ENCODE assay signal across 10 cellular contexts in genomic region chr16:8848939-8849391, GRCh38. TPM values are rescaled to one million over a fixed set of nuclear protein-coding genes. Genes with fewer than 3 reads are reported as not detected.
DNase-seq lines count a peak whose midpoint lies in the region; ATAC-seq, FAIRE-seq and TF ChIP-seq lines count a peak whose summit lies in the region.
"Had no signal": no experiment of that assay in that cellular context is flagged by ENCODE, and none has a peak within 500 bp of the region (broad histone marks: within the 10 kb centered on the region; RNA-seq: fewer than 3 reads in every experiment).

No MANE protein-coding gene starts in this region.

- H2BK120ac ChIP-seq in mesenchymal stem cell (ENCODE audit: low read depth, low read length): no peak overlapping the region

- peak overlapping the region; percentile 38 to 58 for H3K18ac ChIP-seq in mesenchymal stem cell (ENCODE audit: low read depth in 1 of 2, low read length in 2 of 2)

- CTCF ChIA-PET in K562 (lab: Yijun Ruan, JAX; ENCODE audit: low intra/inter-chr PET ratio): no interaction called here

- DNase-seq in AG20443 (ENCODE audit: low spot score): peak; percentile 86
- peak; percentile 80 for DNase-seq in HCEC 1CT
- no peak for DNase-seq in K562 (ENCODE audit: extremely low read depth in 1 of 4, low spot score in 3 of 4)
- peak; percentile 91 for DNase-seq in mesenchymal stem cell
- no peak for DNase-seq in AML-193 (lab: John Stamatoyannopoulos, UW)

- H3K9ac ChIP-seq in K562 (ENCODE audit: insufficient read depth in 1 of 2, low read depth in 2 of 2, low read length in 2 of 2): peak overlapping the region in 1 of 2 experiments; percentile 39; a peak in 1 of 4 replicates
- H3K9ac ChIP-seq in mesenchymal stem cell (ENCODE audit: low read length): peak overlapping the region; percentile 48

- ATAC-seq in K562: no peak
- ATAC-seq in GM19023 (IDR thresholded peaks at IDR 0.05; ENCODE audit: unreplicated experiment): no peak
- no peak for ATAC-seq in HG03039 (IDR thresholded peaks at IDR 0.05; ENCODE audit: unreplicated experiment)
- ATAC-seq in HG02938 (IDR thresholded peaks at IDR 0.05; ENCODE audit: unreplicated experiment): no peak

- peak overlapping the region in 1 of 2 experiments; percentile 76 for H3K14ac ChIP-seq in mesenchymal stem cell (ENCODE audit: low read length in 2 of 2)

- no peak overlapping the region for H2BK15ac ChIP-seq in mesenchymal stem cell (ENCODE audit: low read depth, poor library complexity, severe bottlenecking)

- TF ChIP-seq RAD21 in K562 (CRISPR knock-in tag; conservative IDR thresholded peaks at IDR 0.05 in 1 of 2, IDR thresholded peaks at IDR 0.05 in 1 of 2): no peak

- H3K27me3 ChIP-seq in K562 (ENCODE audit: control insufficient read depth in 2 of 2, insufficient read depth in 2 of 2, low read length in 2 of 2): no peaks in the 10 kb centered on the region
- no peaks in the 10 kb centered on the region for H3K27me3 ChIP-seq in mesenchymal stem cell (ENCODE audit: control insufficient read depth in 1 of 2, insufficient read depth in 1 of 2, low read length in 2 of 2)
- H3K27me3 ChIP-seq: ascending aorta had no signal

- no peak overlapping the region for H2AK5ac ChIP-seq in mesenchymal stem cell (ENCODE audit: low read length, severe bottlenecking)

- H3K4me3 ChIP-seq in K562 (no peak overlapping the region), mesenchymal stem cell (ENCODE audit: insufficient read depth in 1 of 2, low read depth in 1 of 2, low read length in 2 of 2) (no peak overlapping the region)
- H3K4me3 ChIP-seq: ascending aorta had no signal

- FAIRE-seq in K562 (lab: Jason Lieb, UNC): no peak
- FAIRE-seq: G401.6 had no signal

- H3K36me3 ChIP-seq in K562 (ENCODE audit: control insufficient read depth, insufficient read depth, low read length) (peaks cover 78% of the 10 kb centered on the region; the same call in 2 of the 3 replicates), mesenchymal stem cell (ENCODE audit: control insufficient read depth in 1 of 2, insufficient read depth in 2 of 2, low read depth in 1 of 2, low read length in 2 of 2) (peaks cover 74 to 75% of the 10 kb centered on the region in 2 experiments)

- in situ Hi-C loops in K562 (cut with MboI): no loop called here

- TF ChIP-seq CTCF in K562 (IDR thresholded peaks at IDR 0.05 in 2 of 3, conservative IDR thresholded peaks at IDR 0.05 in 1 of 3; ENCODE audit: insufficient read depth in 2 of 3, low read depth in 1 of 3, low read length in 3 of 3): no peak

- WGBS in K562 (ENCODE audit: insufficient coverage, low coverage, missing lambda C conversion rate): 89% methylated on average over 8 of the region's 8 CpGs
- WGBS in mesenchymal stem cell: 18% methylated on average over 6 of the region's 8 CpGs

- POLR2A ChIA-PET in K562 (lab: Yijun Ruan, JAX): interaction anchor here (1.1 to 1.2 kb wide), 2 partner anchors 12 to 26 kb away, joined by 3 to 4 read pairs; no protein-coding TSS in a partner anchor

- intact Hi-C loops in K562 (cut with micrococcal nuclease): no loop called here

- TF ChIP-seq POLR2A in K562 (conservative IDR thresholded peaks at IDR 0.05): 0 out of 2 replicates have a peak, but pooled peaks have one; percentile 4

- peak overlapping the region; percentile 0 to 37 for H2BK12ac ChIP-seq in mesenchymal stem cell (ENCODE audit: low read length in 2 of 2)

- H2BK5ac ChIP-seq in mesenchymal stem cell (ENCODE audit: low read depth, low read length, poor library complexity, severe bottlenecking): no peak overlapping the region

- TF ChIP-seq EP300 in K562 (IDR thresholded peaks at IDR 0.05; ENCODE audit: low read length): no peak

- H4K20me1 ChIP-seq in K562 (replicated peaks; ENCODE audit: control insufficient read depth, insufficient read depth, low read length): no peaks in the 10 kb centered on the region

- no peak overlapping the region for H3K4me2 ChIP-seq in K562 (ENCODE audit: insufficient read depth, low read length)
- no peak overlapping the region for H3K4me2 ChIP-seq in mesenchymal stem cell (ENCODE audit: low read length, poor library complexity, severe bottlenecking)

- H4K8ac ChIP-seq in mesenchymal stem cell (ENCODE audit: low read length): peak overlapping the region; percentile 2

- H4K91ac ChIP-seq in mesenchymal stem cell (ENCODE audit: low read length): peak overlapping the region; percentile 0

- H2AFZ ChIP-seq in K562 (ENCODE audit: low read depth, low read length) (no peak overlapping the region), mesenchymal stem cell (ENCODE audit: low read depth, low read length) (no peak overlapping the region)

- H3K79me2 ChIP-seq in K562 (ENCODE audit: control insufficient read depth, insufficient read depth, low read length): peaks cover 2% of the 10 kb centered on the region; the same call in 1 of the 3 replicates

- H3K23ac ChIP-seq in mesenchymal stem cell (ENCODE audit: low read length in 2 of 2): peak overlapping the region in 1 of 2 experiments; percentile 48

- BruUV-seq in K562 (replicated peaks; lab: Mats Ljungman, UMichigan): no TSS peak

- peaks cover 9% of the 10 kb centered on the region for H3K79me1 ChIP-seq in mesenchymal stem cell (replicated peaks; ENCODE audit: low read length, poor library complexity, severe bottlenecking)

- no peak overlapping the region for H3K4ac ChIP-seq in mesenchymal stem cell (ENCODE audit: low read depth in 1 of 2, low read length in 2 of 2)

- no peaks in the 10 kb centered on the region for H3K9me3 ChIP-seq in K562 (replicated peaks; ENCODE audit: control insufficient read depth, insufficient read depth, low read depth, low read length)
- H3K9me3 ChIP-seq in mesenchymal stem cell (ENCODE audit: control insufficient read depth, low read length): no peaks in the 10 kb centered on the region
- H3K9me3 ChIP-seq: ascending aorta had no signal

- no peaks in the 10 kb centered on the region for H3K9me1 ChIP-seq in K562 (ENCODE audit: control insufficient read depth, insufficient read depth, low read length)

- H3K27ac ChIP-seq in K562 (ENCODE audit: extremely low read depth, low read depth, low read length) (no peak overlapping the region), mesenchymal stem cell (ENCODE audit: low read length, poor library complexity, severe bottlenecking) (peak overlapping the region; percentile 72)

- H3K4me1 ChIP-seq in K562 (replicated peaks in 1 of 2; ENCODE audit: control insufficient read depth in 2 of 2, insufficient read depth in 2 of 2, low read length in 2 of 2) (peaks cover 0 to 4% of the 10 kb centered on the region in 2 experiments; a peak in 1 of 5 replicates), mesenchymal stem cell (ENCODE audit: control insufficient read depth, insufficient read depth, low read depth, low read length) (peaks cover 33% of the 10 kb centered on the region)

RNA-seq across cellular contexts. Expression of gene CARHSP1, which starts 19.8 kb away (rescaled TPM):
- total RNA-seq in K562 (2011; cell fraction: chromatin; rRNA removed; ENCODE audit: low replicate concordance): 20.8 and 44.6 TPM in 2 replicates
- total RNA-seq in K562 (2011; cell fraction: nucleolus; rRNA removed): 34.7 and 35.1 TPM in 2 replicates
- total RNA-seq in K562 (2011; cell fraction: nucleoplasm; rRNA removed): 29.4 and 42.3 TPM in 2 replicates
- total RNA-seq in K562 (2014; rRNA removed): 112 and 114 TPM in 2 replicates
- total RNA-seq in K562 (2014; rRNA removed; fragmentation: Illumina TruSeq; extraction: Trizol): 27.0 and 41.1 TPM in 2 replicates
- 65.2 and 68.5 TPM in 2 replicates for total RNA-seq in K562 (2015; rRNA removed; fragmentation: Illumina TruSeq; extraction: Trizol)
- 74.5 and 78.0 TPM in 2 replicates for total RNA-seq in K562 (2021)
- 37.0 and 40.8 TPM in 2 replicates for polyA plus RNA-seq in K562 (2011; rRNA removed)
- polyA plus RNA-seq in K562 (2011; cell fraction: cytosol; rRNA removed): 46.0 and 113 TPM in 2 replicates
- polyA plus RNA-seq in K562 (2011; cell fraction: nucleus; rRNA removed): 25.6 and 34.1 TPM in 2 replicates
- polyA plus RNA-seq in K562 (2012): 72.1 and 96.6 TPM in 2 replicates
- polyA plus RNA-seq in K562 (2014; fragmentation: Illumina TruSeq; extraction: Trizol): 40.4 and 87.0 TPM in 2 replicates
- polyA plus RNA-seq in K562 (2014; fragmentation: Nextera tagmentation; extraction: Ambion mirVana): 10 to 100 TPM in 1 of 2 experiments, 1 to 10 TPM in 1; 5.8 to 17.1 TPM
- polyA plus RNA-seq in K562 (2014; rRNA removed): 97.9 and 104 TPM in 2 replicates
- 39.1 and 58.1 TPM in 2 replicates for polyA minus RNA-seq in K562 (2011; rRNA and poly(A)+ RNA removed)
- 34.9 and 36.6 TPM in 2 replicates for polyA minus RNA-seq in K562 (2011; cell fraction: cytosol; rRNA and poly(A)+ RNA removed)
- polyA minus RNA-seq in K562 (2011; cell fraction: nucleus; rRNA and poly(A)+ RNA removed): 12.1 and 17.4 TPM in 2 replicates
- 78.8 TPM for polyA plus RNA-seq in mesenchymal stem cell (2013, experiment 1 of 2)
- polyA plus RNA-seq in mesenchymal stem cell (2013, experiment 2 of 2): 76.6 TPM

RNA-seq across cellular contexts. Expression of gene LITAFD, which starts 33.2 kb away (rescaled TPM):
- total RNA-seq in K562 (2011; cell fraction: chromatin; rRNA removed; ENCODE audit: low replicate concordance): not detected in 2 replicates
- total RNA-seq in K562 (2011; cell fraction: nucleolus; rRNA removed): not detected in 2 replicates
- total RNA-seq in K562 (2011; cell fraction: nucleoplasm; rRNA removed): not detected in 2 replicates
- not detected in 2 replicates for total RNA-seq in K562 (2014; rRNA removed)
- not detected in 2 replicates for total RNA-seq in K562 (2014; rRNA removed; fragmentation: Illumina TruSeq; extraction: Trizol)
- not detected in 2 replicates for total RNA-seq in K562 (2015; rRNA removed; fragmentation: Illumina TruSeq; extraction: Trizol)
- not detected in 2 replicates for total RNA-seq in K562 (2021)
- not detected in 2 replicates for polyA plus RNA-seq in K562 (2011; rRNA removed)
- polyA plus RNA-seq in K562 (2011; cell fraction: cytosol; rRNA removed): not detected in 2 replicates
- polyA plus RNA-seq in K562 (2011; cell fraction: nucleus; rRNA removed): not detected in 2 replicates
- polyA plus RNA-seq in K562 (2012): not detected in 2 replicates
- polyA plus RNA-seq in K562 (2014; fragmentation: Illumina TruSeq; extraction: Trizol): not detected in 2 replicates
- polyA plus RNA-seq in K562 (2014; fragmentation: Nextera tagmentation; extraction: Ambion mirVana): not detected
- not detected in 2 replicates for polyA plus RNA-seq in K562 (2014; rRNA removed)
- not detected in 2 replicates for polyA minus RNA-seq in K562 (2011; rRNA and poly(A)+ RNA removed)
- not detected in 2 replicates for polyA minus RNA-seq in K562 (2011; cell fraction: cytosol; rRNA and poly(A)+ RNA removed)
- not detected in 2 replicates for polyA minus RNA-seq in K562 (2011; cell fraction: nucleus; rRNA and poly(A)+ RNA removed)
- polyA plus RNA-seq in mesenchymal stem cell (2013, experiment 1 of 2): not detected
- not detected for polyA plus RNA-seq in mesenchymal stem cell (2013, experiment 2 of 2)
- total RNA-seq: ascending aorta had no signal

RNA-seq across cellular contexts. Expression of gene PMM2, which starts 51.3 kb away (rescaled TPM):
- total RNA-seq in K562 (2011; cell fraction: chromatin; rRNA removed; ENCODE audit: low replicate concordance): 104 and 130 TPM in 2 replicates
- 64.9 and 66.9 TPM in 2 replicates for total RNA-seq in K562 (2011; cell fraction: nucleolus; rRNA removed)
- 106 and 149 TPM in 2 replicates for total RNA-seq in K562 (2011; cell fraction: nucleoplasm; rRNA removed)
- total RNA-seq in K562 (2014; rRNA removed) (17.8 and 30.4 TPM in 2 replicates), K562 (2014; rRNA removed; fragmentation: Illumina TruSeq; extraction: Trizol) (29.8 and 33.9 TPM in 2 replicates), K562 (2015; rRNA removed; fragmentation: Illumina TruSeq; extraction: Trizol) (37.6 and 42.7 TPM in 2 replicates), K562 (2021) (28.9 and 32.0 TPM in 2 replicates)
- polyA plus RNA-seq in K562 (2011; rRNA removed) (16.3 and 21.1 TPM in 2 replicates), K562 (2014; fragmentation: Illumina TruSeq; extraction: Trizol) (27.2 and 34.0 TPM in 2 replicates), K562 (2014; fragmentation: Nextera tagmentation; extraction: Ambion mirVana) (1 to 10 TPM; 5.6 to 7.8 TPM), K562 (2014; rRNA removed) (25.9 and 27.1 TPM in 2 replicates)
- polyA plus RNA-seq in K562 (2011; cell fraction: cytosol; rRNA removed): 11.9 and 14.4 TPM in 2 replicates
- polyA plus RNA-seq in K562 (2011; cell fraction: nucleus; rRNA removed): 24.1 and 29.4 TPM in 2 replicates
- 20.8 and 23.0 TPM in 2 replicates for polyA plus RNA-seq in K562 (2012)
- 18.4 and 27.8 TPM in 2 replicates for polyA minus RNA-seq in K562 (2011; rRNA and poly(A)+ RNA removed)
- 10.2 and 16.6 TPM in 2 replicates for polyA minus RNA-seq in K562 (2011; cell fraction: cytosol; rRNA and poly(A)+ RNA removed)
- 22.2 and 42.1 TPM in 2 replicates for polyA minus RNA-seq in K562 (2011; cell fraction: nucleus; rRNA and poly(A)+ RNA removed)
- 59.6 TPM for polyA plus RNA-seq in mesenchymal stem cell (2013, experiment 1 of 2)
- polyA plus RNA-seq in mesenchymal stem cell (2013, experiment 2 of 2): 58.9 TPM

RNA-seq across cellular contexts. Expression of gene TMEM186, which starts 51.5 kb away (rescaled TPM):
- 12.4 and 19.3 TPM in 2 replicates for total RNA-seq in K562 (2011; cell fraction: chromatin; rRNA removed; ENCODE audit: low replicate concordance)
- 17.0 and 19.2 TPM in 2 replicates for total RNA-seq in K562 (2011; cell fraction: nucleolus; rRNA removed)
- total RNA-seq in K562 (2011; cell fraction: nucleoplasm; rRNA removed): 21.9 and 24.2 TPM in 2 replicates
- total RNA-seq in K562 (2014; rRNA removed): 10.1 and 11.2 TPM in 2 replicates
- 13.1 and 15.4 TPM in 2 replicates for total RNA-seq in K562 (2014; rRNA removed; fragmentation: Illumina TruSeq; extraction: Trizol)
- 10.1 and 11.0 TPM in 2 replicates for total RNA-seq in K562 (2015; rRNA removed; fragmentation: Illumina TruSeq; extraction: Trizol)
- 17.8 TPM in 2 replicates for total RNA-seq in K562 (2021)
- polyA plus RNA-seq in K562 (2011; rRNA removed): 14.9 and 16.4 TPM in 2 replicates
- polyA plus RNA-seq in K562 (2011; cell fraction: cytosol; rRNA removed): 15.7 and 17.1 TPM in 2 replicates
- 14.9 and 17.5 TPM in 2 replicates for polyA plus RNA-seq in K562 (2011; cell fraction: nucleus; rRNA removed)
- polyA plus RNA-seq in K562 (2012): 15.0 and 20.4 TPM in 2 replicates
- polyA plus RNA-seq in K562 (2014; fragmentation: Illumina TruSeq; extraction: Trizol): 16.2 and 19.7 TPM in 2 replicates
- polyA plus RNA-seq in K562 (2014; fragmentation: Nextera tagmentation; extraction: Ambion mirVana): 10 to 100 TPM; 27.3 to 33.4 TPM
- 17.3 and 18.5 TPM in 2 replicates for polyA plus RNA-seq in K562 (2014; rRNA removed)
- polyA minus RNA-seq in K562 (2011; rRNA and poly(A)+ RNA removed): 12.7 and 13.4 TPM in 2 replicates
- polyA minus RNA-seq in K562 (2011; cell fraction: cytosol; rRNA and poly(A)+ RNA removed): 4.6 and 4.8 TPM in 2 replicates
- 4.3 and 8.0 TPM in 2 replicates for polyA minus RNA-seq in K562 (2011; cell fraction: nucleus; rRNA and poly(A)+ RNA removed)
- 5.4 TPM for polyA plus RNA-seq in mesenchymal stem cell (2013, experiment 1 of 2)
- polyA plus RNA-seq in mesenchymal stem cell (2013, experiment 2 of 2): 5.6 TPM

Comparison
In these comparisons a context has a peak if more than half of its experiments do, and no peak if none do; other contexts are left out.
1. DNase-seq: peak in AG20443 (single experiment), HCEC 1CT (single experiment) and mesenchymal stem cell (single experiment); none in K562 (0 of 4) and AML-193 (0 of 2).